In genomic region chr1:958823-959729, GRCh38 we compare ENCODE assay signal across 8 cellular contexts. TPM values are rescaled to one million over a fixed set of nuclear protein-coding genes. Genes with fewer than 3 reads are reported as not detected.
DNase-seq lines count a peak whose midpoint lies in the region; ATAC-seq and TF ChIP-seq lines count a peak whose summit lies in the region.

NOC2L (minus strand) TSS chr1:959256; CDS start chr1:959240, 16 bp downstream.

- POLR2A ChIA-PET in HEK293T (lab: Yijun Ruan, JAX) (interaction anchor here (0.8 to 1.8 kb wide), 6 partner anchors 13 to 39 kb away, joined by 3 to 7 read pairs (median 4); no protein-coding TSS in a partner anchor), T-cell (lab: Charles Lee) (interaction anchor here in 1 of 2 donors (0.6 kb wide), 2 partner anchors 128 to 181 kb away, joined by 3 to 5 read pairs; no protein-coding TSS in a partner anchor)

- no peaks in the 10 kb centered on the region for H3K27me3 Mint-ChIP-seq in T-cell
- H3K27me3 Mint-ChIP-seq in progenitor cell of endocrine pancreas = no peaks in the 10 kb centered on the region

- H3K9ac ChIP-seq in adipocyte (ENCODE audit: low read length) = peak within 1 kb of the TSS; percentile 94

- H3K36me3 Mint-ChIP-seq in T-cell (peaks cover 18% of the 10 kb centered on the region), progenitor cell of endocrine pancreas (ENCODE audit: insufficient read depth) (peaks cover 7% of the 10 kb centered on the region)

- intact Hi-C loops in heart left ventricle (cut with DNase I) = loop anchor here in 2 of 10 donors (5.0 to 10.0 kb wide), 2 partner anchors 52 to 54 kb away; no protein-coding TSS in a partner anchor
- intact Hi-C loops in upper lobe of right lung (cut with DNase I) = no loop called here

- H3K4me1 Mint-ChIP-seq in T-cell (peaks cover 17 to 30% (median 24%) of the 10 kb centered on the region in 3 donors), progenitor cell of endocrine pancreas (ENCODE audit: low read depth) (peaks cover 7% of the 10 kb centered on the region)

- peak; percentile 71 for DNase-seq in GM04504 (ENCODE audit: low read depth)
- peak; percentile 91 for DNase-seq in HEK293T (ENCODE audit: extremely low spot score)
- DNase-seq in NCI-H1092 (lab: John Stamatoyannopoulos, UW) = peak; percentile 52
- peak; percentile 86 to 99 (median 94) for DNase-seq in T-cell
- peak; percentile 96 for DNase-seq in adipocyte (ENCODE audit: low read depth)
- peak; percentile 93 to 97 (median 94) for DNase-seq in heart left ventricle
- DNase-seq in progenitor cell of endocrine pancreas (ENCODE audit: low spot score, unreplicated experiment) = peak; percentile 94
- peak; percentile 97 for DNase-seq in upper lobe of right lung

- H3K4me1 ChIP-seq in adipocyte (ENCODE audit: control insufficient read depth, insufficient read depth, low read length) (peaks cover 7% of the 10 kb centered on the region), heart left ventricle (peaks cover 0 to 34% (median 22%) of the 10 kb centered on the region in 12 donors), upper lobe of right lung (peaks cover 21% of the 10 kb centered on the region)

- TF ChIP-seq CTCF in heart left ventricle (IDR thresholded peaks at IDR 0.05) (no peak), progenitor cell of endocrine pancreas (IDR thresholded peaks at IDR 0.05; ENCODE audit: unreplicated experiment) (no peak), upper lobe of right lung (IDR thresholded peaks at IDR 0.05) (no peak)

- CTCF ChIA-PET in HEK293T (lab: Yijun Ruan, JAX) (no interaction called here), T-cell (lab: Charles Lee) (no interaction called here)

- H3K9me3 ChIP-seq in adipocyte (ENCODE audit: control insufficient read depth, low read length) (no peaks in the 10 kb centered on the region), heart left ventricle (no peaks in the 10 kb centered on the region), upper lobe of right lung (no peaks in the 10 kb centered on the region)

- H3K27ac Mint-ChIP-seq in T-cell (peak within 1 kb of the TSS; percentile 75 to 79), progenitor cell of endocrine pancreas (peak within 1 kb of the TSS; percentile 50)

- ATAC-seq in T-cell (replicated peaks in 1 of 4) (peak; percentile 85 to 87 (median 86)), heart left ventricle (peak; percentile 76 to 95 (median 94)), upper lobe of right lung (peak; percentile 96)

- 7 to 11% (median 8%) methylated on average over 47 to 101 of the region's 101 CpGs for WGBS in heart left ventricle, 4 donors

- H3K27me3 ChIP-seq in adipocyte (replicated peaks; ENCODE audit: control insufficient read depth, insufficient read depth, low read length) (no peaks in the 10 kb centered on the region), heart left ventricle (no peaks in the 10 kb centered on the region), upper lobe of right lung (no peaks in the 10 kb centered on the region)

- H3K36me3 ChIP-seq in adipocyte (ENCODE audit: control insufficient read depth, insufficient read depth, low read length, severe bottlenecking) = peaks cover 31% of the 10 kb centered on the region
- peaks cover 0 to 41% (median 29%) of the 10 kb centered on the region in 9 donors for H3K36me3 ChIP-seq in heart left ventricle
- H3K36me3 ChIP-seq in upper lobe of right lung = peaks cover 28% of the 10 kb centered on the region

- TF ChIP-seq POLR2A in heart left ventricle (IDR thresholded peaks at IDR 0.05) = peak in 1 of 2 donors; percentile 54

- peak within 1 kb of the TSS in 9 of 12 donors; percentile 41 to 80 (median 65) for H3K27ac ChIP-seq in heart left ventricle
- H3K27ac ChIP-seq in upper lobe of right lung = peak within 1 kb of the TSS; percentile 80

- H3K4me3 Mint-ChIP-seq in T-cell (peak within 1 kb of the TSS; percentile 87 to 90 (median 87)), progenitor cell of endocrine pancreas (ENCODE audit: low read depth) (peak within 1 kb of the TSS; percentile 85)

- H3K9me3 Mint-ChIP-seq in T-cell (no peaks in the 10 kb centered on the region), progenitor cell of endocrine pancreas (ENCODE audit: low read depth) (no peaks in the 10 kb centered on the region)

- H3K4me3 ChIP-seq in adipocyte (ENCODE audit: low read length) (peak within 1 kb of the TSS; percentile 94), heart left ventricle (peak within 1 kb of the TSS; percentile 83 to 100 (median 95)), upper lobe of right lung (peak within 1 kb of the TSS; percentile 100)

TF ChIP-seq in HEK293T, 16 proteins besides CTCF, POLR2A, EP300 and RAD21:
- TF ChIP-seq ELF4 (IDR thresholded peaks at IDR 0.05) (peak; percentile 50; the same call in 1 of the 2 replicates), BHLHE40 (IDR thresholded peaks at IDR 0.05; ENCODE audit: borderline replicate concordance) (no peak), TARDBP (IDR thresholded peaks at IDR 0.05) (no peak), FOXA1 (IDR thresholded peaks at IDR 0.05) (no peak), NFRKB (IDR thresholded peaks at IDR 0.05) (no peak), L3MBTL2 (conservative IDR thresholded peaks at IDR 0.05) (peak; percentile 52), ARNT (IDR thresholded peaks at IDR 0.05) (no peak), FOXM1 (IDR thresholded peaks at IDR 0.05; ENCODE audit: borderline replicate concordance) (no peak), SUZ12 (IDR thresholded peaks at IDR 0.05) (no peak), ZNF384 (IDR thresholded peaks at IDR 0.05) (no peak), HDGF (IDR thresholded peaks at IDR 0.05; ENCODE audit: borderline replicate concordance) (no peak)

RNA-seq across cellular contexts. Expression of gene NOC2L, which starts in this region (rescaled TPM):
- total RNA-seq in T-cell = 10 to 100 TPM; 58.7 to 92.2 (median 83.4) TPM
- 10 to 100 TPM; 36.0 to 63.6 (median 43.3) TPM for total RNA-seq in heart left ventricle
- polyA plus RNA-seq in heart left ventricle = 10 to 100 TPM; 55.1 to 85.3 TPM
- total RNA-seq in progenitor cell of endocrine pancreas = 71.9 and 78.2 TPM in 2 replicates
- 54.5 TPM for total RNA-seq in upper lobe of right lung

Comparison
In these comparisons a context has a peak if more than half of its experiments do, and no peak if none do; other contexts are left out.
1. Peak in every context shown above with its lines: DNase-seq, ATAC-seq, H3K4me3 ChIP-seq and H3K27ac ChIP-seq.